ENCODE assay signal across 30 cellular contexts in the genomic region with DNA sequence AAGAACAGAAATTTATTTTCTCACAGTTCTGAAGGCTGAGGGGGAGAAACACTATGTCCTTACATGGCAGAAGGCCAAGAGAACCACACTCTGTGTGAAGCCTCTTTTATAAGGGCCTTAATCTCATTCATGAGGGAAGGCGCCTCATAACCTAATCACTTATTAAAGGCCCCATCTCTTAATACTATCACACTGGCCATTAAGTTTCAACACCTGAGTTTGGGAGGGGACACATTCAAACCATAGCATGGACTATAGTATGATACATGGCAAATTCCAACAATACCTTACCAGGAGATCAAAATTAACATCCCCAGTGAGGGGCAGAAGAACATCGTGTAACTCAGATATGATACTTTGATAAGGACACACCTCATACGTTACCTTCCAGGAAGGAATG.
"Had no signal": no experiment of that assay in that cellular context is flagged by ENCODE, and none has a peak within 500 bp of the region (broad histone marks: within the 10 kb centered on the region; RNA-seq: fewer than 3 reads in every experiment).

No MANE protein-coding gene starts in this region.

- H3K4me1 ChIP-seq: testis had no signal

- H3K27me3 ChIP-seq: ovary, right atrium auricular region, right lobe of liver, stomach, testis, thyroid gland, transverse colon, upper lobe of right lung had no signal

- H3K4me1 Mint-ChIP-seq: neural progenitor cell had no signal

- ATAC-seq: natural killer cell; right lobe of liver; stimulated activated memory B cell treated with anti-CD40 and anti-IgM and Interleukin-4, amounts not matched to agents 10 μg/mL and 1 μg/mL and 100 μg/mL, for 72 hours; stimulated activated naive CD8-positive, alpha-beta T cell treated with anti-CD3 and anti-CD28 coated beads, Interleukin-15, Interleukin-2, amounts not matched to agents 100 U/mL and 50 U/mL, for 24 hours; upper lobe of right lung had no signal

- H3K27ac ChIP-seq: left ventricle myocardium inferior, neural progenitor cell, neutrophil, ovary, right atrium auricular region, right lobe of liver, stomach, testis, thyroid gland, transverse colon, upper lobe of right lung had no signal

- H3K4me3 Mint-ChIP-seq: immature natural killer cell; mesothelial cell of epicardium; naive B cell; natural killer cell; nephron progenitor cell; neural progenitor cell; stimulated activated memory B cell treated with anti-CD40 and anti-IgM and Interleukin-4, amounts not matched to agents 10 μg/mL and 1 μg/mL and 100 μg/mL, for 72 hours had no signal

- H3K27ac Mint-ChIP-seq: immature natural killer cell; mesothelial cell of epicardium; natural killer cell; nephron progenitor cell; neural progenitor cell; progenitor cell of endocrine pancreas; stimulated activated memory B cell treated with anti-CD40 and anti-IgM and Interleukin-4, amounts not matched to agents 10 μg/mL and 1 μg/mL and 100 μg/mL, for 72 hours had no signal

- H3K27me3 Mint-ChIP-seq: naive B cell; stimulated activated memory B cell treated with anti-CD40 and anti-IgM and Interleukin-4, amounts not matched to agents 10 μg/mL and 1 μg/mL and 100 μg/mL, for 72 hours had no signal

- H3K9me3 Mint-ChIP-seq: immature natural killer cell; mesothelial cell of epicardium; naive B cell; natural killer cell; nephron progenitor cell; neural progenitor cell; stimulated activated memory B cell treated with anti-CD40 and anti-IgM and Interleukin-4, amounts not matched to agents 10 μg/mL and 1 μg/mL and 100 μg/mL, for 72 hours had no signal

- H3K9me3 ChIP-seq: left ventricle myocardium inferior, neutrophil, ovary, right atrium auricular region, right lobe of liver, stomach, testis, thyroid gland, transverse colon, upper lobe of right lung had no signal

- DNase-seq: hypothalamus; immature natural killer cell; left ventricle myocardium inferior; mesendoderm; naive B cell; natural killer cell; nephron progenitor cell; occipital lobe; ovary; right lobe of liver; stimulated activated CD4-positive, alpha-beta T cell treated with anti-CD3 and anti-CD28 coated beads, Interleukin-1b, Interleukin-23, amount 100 ng/mL, for 48 hours; stimulated activated CD4-positive, alpha-beta T cell treated with anti-CD3 and anti-CD28 coated beads, Interleukin-2, amount 100 ng/mL, for 48 hours; stimulated activated CD4-positive, alpha-beta T cell treated with anti-CD3 and anti-CD28 coated beads, Interleukin-4, amount 100 ng/mL, for 4 hours; stimulated activated CD8-positive, alpha-beta memory T cell treated with anti-CD3 and anti-CD28 coated beads, Interleukin-4, amount 100 ng/mL, for 48 hours; stimulated activated naive CD8-positive, alpha-beta T cell treated with anti-CD3 and anti-CD28 coated beads, Interleukin-15, Interleukin-2, amounts not matched to agents 100 U/mL and 50 U/mL, for 24 hours; stomach; testis; thyroid gland; transverse colon; upper lobe of right lung had no signal

- H3K4me3 ChIP-seq: left ventricle myocardium inferior, lung, neural progenitor cell, ovary, right atrium auricular region, right lobe of liver, smooth muscle cell, stomach, testis, thyroid gland, transverse colon, upper lobe of right lung had no signal

- H3K36me3 ChIP-seq: left ventricle myocardium inferior, neural progenitor cell, neutrophil, ovary, right atrium auricular region, right lobe of liver, stomach, thyroid gland, transverse colon, upper lobe of right lung had no signal

- FAIRE-seq: islet of Langerhans, urothelium cell line had no signal

- H3K36me3 Mint-ChIP-seq: immature natural killer cell; mesothelial cell of epicardium; naive B cell; natural killer cell; neural progenitor cell; stimulated activated memory B cell treated with anti-CD40 and anti-IgM and Interleukin-4, amounts not matched to agents 10 μg/mL and 1 μg/mL and 100 μg/mL, for 72 hours had no signal
